8 cellular contexts compared by ENCODE assay signal in genomic region chr6:127186889-127187288, GRCh38.
DNase-seq lines count a peak whose midpoint lies in the region; TF ChIP-seq lines count a peak whose summit lies in the region.

No MANE protein-coding gene starts in this region.

- H4K20me1 ChIP-seq in GM23248 (ENCODE audit: insufficient read depth), result no peaks in the 10 kb centered on the region

- peaks cover 25% of the 10 kb centered on the region for H3F3A ChIP-seq in GM23248 (ENCODE audit: insufficient read depth)

- intact Hi-C loops in sigmoid colon (cut with DNase I), result no loop called here

- H3K9ac ChIP-seq in GM23248, result no peak overlapping the region

- H2AFZ ChIP-seq in GM23248, result no peak overlapping the region

- TF ChIP-seq CTCF in sigmoid colon (IDR thresholded peaks at IDR 0.05), result no peak

- no peak for TF ChIP-seq POLR2A in sigmoid colon (IDR thresholded peaks at IDR 0.05)

- H3K36me3 ChIP-seq in GM23248 (ENCODE audit: low read depth) (no peaks in the 10 kb centered on the region), sigmoid colon (no peaks in the 10 kb centered on the region)

- no peak overlapping the region for H3K27ac ChIP-seq in GM23248
- H3K27ac ChIP-seq in sigmoid colon, result no peak overlapping the region

- no peaks in the 10 kb centered on the region for H3K9me2 ChIP-seq in GM23248 (ENCODE audit: insufficient read depth)

- no peaks in the 10 kb centered on the region for H3K27me3 ChIP-seq in GM23248 (replicated peaks; ENCODE audit: insufficient read depth)
- H3K27me3 ChIP-seq in sigmoid colon, result no peaks in the 10 kb centered on the region

- H3K4me1 ChIP-seq in GM23248 (ENCODE audit: insufficient read depth), result peaks cover 28% of the 10 kb centered on the region
- no peaks in the 10 kb centered on the region for H3K4me1 ChIP-seq in sigmoid colon

- in situ Hi-C loops in GM23248 (cut with MboI), result no loop called here

- no peaks in the 10 kb centered on the region for H3K79me2 ChIP-seq in GM23248 (ENCODE audit: insufficient read depth)

- H3K4me3 ChIP-seq in GM23248 (no peak overlapping the region), sigmoid colon (no peak overlapping the region)

- TF ChIP-seq EP300 in sigmoid colon (IDR thresholded peaks at IDR 0.05), result no peak

- H3K9me3 ChIP-seq in GM23248 (ENCODE audit: low read depth) (no peaks in the 10 kb centered on the region), sigmoid colon (no peaks in the 10 kb centered on the region)

- WGBS in GM23248 (ENCODE audit: low coverage in 1 of 2, low lambda C conversion rate in 2 of 2, missing lambda C conversion rate in 2 of 2), 2 experiments, result 69 to 73% methylated on average over 6 of the region's 6 CpGs
- 19 to 47% methylated on average over 6 of the region's 6 CpGs for WGBS in sigmoid colon, 2 donors

- DNase-seq in COLO668 (lab: John Stamatoyannopoulos, UW; ENCODE audit: unreplicated experiment), result peak; percentile 28
- peak; percentile 10 for DNase-seq in GM23248
- peak; percentile 42 for DNase-seq in NCI-H748 (lab: John Stamatoyannopoulos, UW; ENCODE audit: unreplicated experiment)
- peak; percentile 51 for DNase-seq in activated CD8-positive, alpha-beta memory T cell treated with anti-CD3 and anti-CD28 coated beads, Interleukin-2, amount 50 U/mL, for 4 hours
- DNase-seq in globus pallidus (ENCODE audit: low spot score), result peak; percentile 12
- peak; percentile 80 for DNase-seq in stimulated activated CD4-positive, alpha-beta T cell treated with anti-CD3 and anti-CD28 coated beads, Interleukin-15, amount 100 ng/mL, for 24 hours
- DNase-seq in HCEC 1CT, result no peak
- no peak for DNase-seq in sigmoid colon

- H3K4me2 ChIP-seq in GM23248 (ENCODE audit: unreplicated experiment), result no peak overlapping the region

Comparison
In these comparisons a context has a peak if more than half of its experiments do, and no peak if none do; other contexts are left out.
1. DNase-seq: peak in COLO668 (single experiment), GM23248 (single experiment), NCI-H748 (single experiment), activated CD8-positive, alpha-beta memory T cell treated with anti-CD3 and anti-CD28 coated beads, Interleukin-2, amount 50 U/mL, for 4 hours (single experiment), globus pallidus (single experiment) and stimulated activated CD4-positive, alpha-beta T cell treated with anti-CD3 and anti-CD28 coated beads, Interleukin-15, amount 100 ng/mL, for 24 hours (single experiment); none in HCEC 1CT (single experiment) and sigmoid colon (single experiment).